ENCODE assay signal across 2 cellular contexts in the genomic region with DNA sequence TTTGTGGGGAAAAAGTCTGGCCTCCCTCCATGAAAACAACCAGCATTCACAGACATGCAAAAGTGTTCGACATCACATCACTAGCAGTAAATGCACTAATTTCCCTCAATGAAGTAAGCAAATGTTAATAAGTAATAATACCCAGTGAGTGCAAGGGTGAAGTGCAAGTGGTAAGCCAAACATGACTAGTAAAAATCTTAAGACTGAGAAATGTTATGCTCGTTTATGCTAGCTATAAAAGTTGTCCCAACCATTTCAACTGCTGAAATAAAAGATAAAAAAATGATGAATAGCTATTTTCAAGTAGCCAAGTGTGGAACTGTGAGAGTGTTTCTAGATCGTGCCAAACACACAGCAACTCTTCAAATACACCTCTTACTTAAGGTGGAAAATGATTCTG.
A peak's percentile ranks its signal among the peaks of the same experiment; 100 is the strongest.
TF ChIP-seq lines count a peak whose summit lies in the region.

No MANE protein-coding gene starts in this region.

TF ChIP-seq in HEK293, 187 proteins besides CTCF, POLR2A, EP300 and RAD21:
- TF ChIP-seq FEZF1 (tag by site-specific recombination; IDR thresholded peaks at IDR 0.05) (peak; percentile 55), ZFP41 (tag by site-specific recombination; IDR thresholded peaks at IDR 0.05; ENCODE audit: borderline replicate concordance) (no peak), ZNF174 (tag by site-specific recombination; IDR thresholded peaks at IDR 0.05) (no peak), ZNF558 (tag by site-specific recombination; IDR thresholded peaks at IDR 0.05) (no peak), KLF7 (tag by site-specific recombination; IDR thresholded peaks at IDR 0.05; ENCODE audit: borderline replicate concordance) (no peak)
- TF ChIP-seq, protein P1, sequence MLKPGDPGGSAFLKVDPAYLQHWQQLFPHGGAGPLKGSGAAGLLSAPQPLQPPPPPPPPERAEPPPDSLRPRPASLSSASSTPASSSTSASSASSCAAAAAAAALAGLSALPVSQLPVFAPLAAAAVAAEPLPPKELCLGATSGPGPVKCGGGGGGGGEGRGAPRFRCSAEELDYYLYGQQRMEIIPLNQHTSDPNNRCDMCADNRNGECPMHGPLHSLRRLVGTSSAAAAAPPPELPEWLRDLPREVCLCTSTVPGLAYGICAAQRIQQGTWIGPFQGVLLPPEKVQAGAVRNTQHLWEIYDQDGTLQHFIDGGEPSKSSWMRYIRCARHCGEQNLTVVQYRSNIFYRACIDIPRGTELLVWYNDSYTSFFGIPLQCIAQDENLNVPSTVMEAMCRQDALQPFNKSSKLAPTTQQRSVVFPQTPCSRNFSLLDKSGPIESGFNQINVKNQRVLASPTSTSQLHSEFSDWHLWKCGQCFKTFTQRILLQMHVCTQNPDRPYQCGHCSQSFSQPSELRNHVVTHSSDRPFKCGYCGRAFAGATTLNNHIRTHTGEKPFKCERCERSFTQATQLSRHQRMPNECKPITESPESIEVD (tag by site-specific recombination; IDR thresholded peaks at IDR 0.05), result peak; percentile 62

TF ChIP-seq in K562, 482 proteins besides CTCF, POLR2A, EP300 and RAD21:
- TF ChIP-seq ATF7 (IDR thresholded peaks at IDR 0.05), result no peak
- TF ChIP-seq C11orf30 (IDR thresholded peaks at IDR 0.05; ENCODE audit: low read depth), result peak; percentile 20; the same call in 1 of the 2 replicates
